In the genomic region with DNA sequence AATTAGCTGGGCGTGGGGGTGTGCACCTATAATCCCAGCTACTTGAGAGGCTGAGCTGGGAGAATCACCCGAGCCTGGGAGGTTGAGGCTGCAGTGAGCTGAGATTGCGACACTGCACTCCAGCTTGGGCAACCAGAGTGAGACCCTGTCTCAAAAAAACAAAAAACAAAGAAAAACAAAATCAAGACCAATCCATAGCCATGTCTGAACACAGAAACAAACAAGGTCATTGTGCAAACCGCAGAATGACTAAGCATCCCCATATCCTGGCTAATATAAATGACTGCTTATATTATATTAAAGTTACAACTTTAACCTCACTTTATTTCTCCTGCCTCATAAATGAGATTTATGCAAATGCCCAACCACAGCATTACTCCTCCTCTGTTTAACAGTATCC, we compare ENCODE assay signal across 17 cellular contexts. TPM values are rescaled to one million over a fixed set of nuclear protein-coding genes. Genes with fewer than 3 reads are reported as not detected.
DNase-seq lines count a peak whose midpoint lies in the region; ATAC-seq and TF ChIP-seq lines count a peak whose summit lies in the region.
"Had no signal": no experiment of that assay in that cellular context is flagged by ENCODE, and none has a peak within 500 bp of the region (broad histone marks: within the 10 kb centered on the region; RNA-seq: fewer than 3 reads in every experiment).

No MANE protein-coding gene starts in this region.

- CTCF ChIA-PET in HEK293 (lab: Yijun Ruan, JAX): interaction anchor here (0.6 to 1.2 kb wide), 5 partner anchors 21 to 217 kb away, joined by 3 to 6 read pairs (median 4); no protein-coding TSS in a partner anchor

- peaks cover 13% of the 10 kb centered on the region; the same call in 1 of the 2 replicates for H3K4me1 ChIP-seq in HEK293 (ENCODE audit: control insufficient read depth, insufficient read depth, low read length)

- H3K9me3 Mint-ChIP-seq in activated T-helper 17 cell treated with anti-CD3 and anti-CD28 coated beads, Interleukin-2, amount 50 U/mL, for 72 hours: no peaks in the 10 kb centered on the region

- no peak for TF ChIP-seq CTCF in HEK293 (tag by site-specific recombination; IDR thresholded peaks at IDR 0.05)
- TF ChIP-seq CTCF in fibroblast of villous mesenchyme (IDR thresholded peaks at IDR 0.05; ENCODE audit: insufficient read depth, low read depth, low read length): no peak

- H3K36me3 ChIP-seq in HEK293 (ENCODE audit: control insufficient read depth in 2 of 2, insufficient read depth in 1 of 2, low read length in 2 of 2): no peaks in the 10 kb centered on the region
- H3K36me3 ChIP-seq: adrenal gland had no signal

- POLR2A ChIA-PET in HEK293 (lab: Yijun Ruan, JAX): interaction anchor here (0.7 kb wide), 1 partner anchor 53 kb away, joined by 4 read pairs; no protein-coding TSS in a partner anchor

- H3K4me3 ChIP-seq in HEK293 (ENCODE audit: low read depth, low read length) (no peak overlapping the region), fibroblast of villous mesenchyme (ENCODE audit: low read depth, low read length) (no peak overlapping the region)
- H3K4me3 ChIP-seq: adrenal gland had no signal

- no peaks in the 10 kb centered on the region for H3K27me3 Mint-ChIP-seq in activated T-helper 17 cell treated with anti-CD3 and anti-CD28 coated beads, Interleukin-2, amount 50 U/mL, for 72 hours

- peak overlapping the region; percentile 66 for H3K27ac Mint-ChIP-seq in activated T-helper 17 cell treated with anti-CD3 and anti-CD28 coated beads, Interleukin-2, amount 50 U/mL, for 72 hours
- H3K27ac Mint-ChIP-seq: B cell had no signal

- peaks cover 26% of the 10 kb centered on the region for H3K4me1 Mint-ChIP-seq in activated T-helper 17 cell treated with anti-CD3 and anti-CD28 coated beads, Interleukin-2, amount 50 U/mL, for 72 hours

- DNase-seq in AML-193 (lab: John Stamatoyannopoulos, UW) (peak; percentile 30 to 43), fibroblast of villous mesenchyme (ENCODE audit: low read depth) (peak; percentile 84), NCI-H1417 treated with DMSO at 0.1 percent for 48 hours (lab: John Stamatoyannopoulos, UW) (no peak)
- no peak for DNase-seq in activated effector memory CD4-positive, alpha-beta T cell treated with anti-CD3 and anti-CD28 coated beads, Interleukin-2, amount 50 U/mL, for 16 hours
- DNase-seq: activated CD4-positive, alpha-beta T cell treated with anti-CD3 and anti-CD28 coated beads, Interleukin-2, amount 50 U/mL, for 48 hours; kidney glomerular epithelial cell; MV-4-11; NCI-H446 treated with DMSO at 0.1 percent for 48 hours; SHP77 treated with DMSO at 0.1 percent for 48 hours; stimulated activated CD4-positive, alpha-beta T cell treated with anti-CD3 and anti-CD28 coated beads, Interleukin-4, amount 100 ng/mL, for 1 hour had no signal

- no peaks in the 10 kb centered on the region for H3K9me3 ChIP-seq in HEK293 (ENCODE audit: control insufficient read depth, insufficient read depth, low read depth, low read length)
- H3K9me3 ChIP-seq: adrenal gland had no signal

- H3K36me3 Mint-ChIP-seq in activated T-helper 17 cell treated with anti-CD3 and anti-CD28 coated beads, Interleukin-2, amount 50 U/mL, for 72 hours (ENCODE audit: low read depth): no peaks in the 10 kb centered on the region

- no peak for ATAC-seq in activated T-helper 17 cell treated with anti-CD3 and anti-CD28 coated beads, Interleukin-2, amount 50 U/mL, for 72 hours (replicated peaks)
- ATAC-seq in GM18517 (IDR thresholded peaks at IDR 0.05; ENCODE audit: unreplicated experiment): no peak
- no peak for ATAC-seq in activated CD4-positive, CD25-positive, alpha-beta regulatory T cell treated with anti-CD3 and anti-CD28 coated beads, Interleukin-2, amount 50 U/mL, for 24 hours

- H3K27ac ChIP-seq in HEK293 (ENCODE audit: extremely low read depth, low read depth, low read length): no peak overlapping the region

- peak overlapping the region; percentile 11 for H3K4me3 Mint-ChIP-seq in activated T-helper 17 cell treated with anti-CD3 and anti-CD28 coated beads, Interleukin-2, amount 50 U/mL, for 72 hours
- H3K4me3 Mint-ChIP-seq: B cell had no signal

TF ChIP-seq in HEK293, 187 proteins besides CTCF, POLR2A, EP300 and RAD21:
- TF ChIP-seq, protein P1, sequence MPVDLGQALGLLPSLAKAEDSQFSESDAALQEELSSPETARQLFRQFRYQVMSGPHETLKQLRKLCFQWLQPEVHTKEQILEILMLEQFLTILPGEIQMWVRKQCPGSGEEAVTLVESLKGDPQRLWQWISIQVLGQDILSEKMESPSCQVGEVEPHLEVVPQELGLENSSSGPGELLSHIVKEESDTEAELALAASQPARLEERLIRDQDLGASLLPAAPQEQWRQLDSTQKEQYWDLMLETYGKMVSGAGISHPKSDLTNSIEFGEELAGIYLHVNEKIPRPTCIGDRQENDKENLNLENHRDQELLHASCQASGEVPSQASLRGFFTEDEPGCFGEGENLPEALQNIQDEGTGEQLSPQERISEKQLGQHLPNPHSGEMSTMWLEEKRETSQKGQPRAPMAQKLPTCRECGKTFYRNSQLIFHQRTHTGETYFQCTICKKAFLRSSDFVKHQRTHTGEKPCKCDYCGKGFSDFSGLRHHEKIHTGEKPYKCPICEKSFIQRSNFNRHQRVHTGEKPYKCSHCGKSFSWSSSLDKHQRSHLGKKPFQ (tag by site-specific recombination; IDR thresholded peaks at IDR 0.05): no peak
- TF ChIP-seq ZBTB17 (tag by site-specific recombination; IDR thresholded peaks at IDR 0.05): 0 out of 2 replicates have a peak, but pooled peaks have one; percentile 26

RNA-seq across cellular contexts. Expression of gene LYPD3, which starts 2.3 kb away (rescaled TPM):
- total RNA-seq in activated T-helper 17 cell treated with anti-CD3 and anti-CD28 coated beads, Interleukin-2, amount 50 U/mL, for 72 hours: 1 to 10 TPM; 1.0 to 3.0 TPM
- 0.43 TPM in 1 of 2 replicates, not detected in the other for total RNA-seq in fibroblast of villous mesenchyme

RNA-seq across cellular contexts. Expression of gene PHLDB3, which starts 36.8 kb away (rescaled TPM):
- total RNA-seq in activated T-helper 17 cell treated with anti-CD3 and anti-CD28 coated beads, Interleukin-2, amount 50 U/mL, for 72 hours: 10 to 100 TPM; 16.7 to 25.5 TPM
- 8.7 and 13.4 TPM in 2 replicates for total RNA-seq in fibroblast of villous mesenchyme

RNA-seq across cellular contexts. Expression of gene TEX101, which starts 53.0 kb away (rescaled TPM):
- total RNA-seq in activated T-helper 17 cell treated with anti-CD3 and anti-CD28 coated beads, Interleukin-2, amount 50 U/mL, for 72 hours: not detected
- not detected in 2 replicates for total RNA-seq in fibroblast of villous mesenchyme
- total RNA-seq: adrenal gland, B cell, osteocyte had no signal

RNA-seq across cellular contexts. Expression of gene ETHE1, which starts 59.3 kb away (rescaled TPM):
- 10 to 100 TPM; 71.1 to 74.0 TPM for total RNA-seq in activated T-helper 17 cell treated with anti-CD3 and anti-CD28 coated beads, Interleukin-2, amount 50 U/mL, for 72 hours
- 113 and 121 TPM in 2 replicates for total RNA-seq in fibroblast of villous mesenchyme

Comparison
In these comparisons a context has a peak if more than half of its experiments do, and no peak if none do; other contexts are left out.
1. DNase-seq: peak in AML-193 (2 of 2) and fibroblast of villous mesenchyme (single experiment); none in NCI-H1417 treated with DMSO at 0.1 percent for 48 hours (single experiment) and activated effector memory CD4-positive, alpha-beta T cell treated with anti-CD3 and anti-CD28 coated beads, Interleukin-2, amount 50 U/mL, for 16 hours (single experiment).